ENCODE assay signal across 22 cellular contexts in genomic region chr14:97280526-97280925, GRCh38.
"Had no signal": no experiment of that assay in that cellular context is flagged by ENCODE, and none has a peak within 500 bp of the region (broad histone marks: within the 10 kb centered on the region; RNA-seq: fewer than 3 reads in every experiment).

No MANE protein-coding gene starts in this region.

- H2AFZ ChIP-seq: neural progenitor cell had no signal

- DNase-seq: activated CD4-positive, alpha-beta T cell treated with anti-CD3 and anti-CD28 coated beads for 1 hour; activated CD4-positive, alpha-beta T cell treated with anti-CD3 and anti-CD28 coated beads, Interleukin-2, amount 50 U/mL, for 4 hours; activated naive CD4-positive, alpha-beta T cell treated with Interleukin-2 at 50 U/mL for 16 hours; esophagus squamous epithelium; foreskin fibroblast; head of caudate nucleus; left colon; lower lobe of right lung; midbrain; psoas muscle; T-helper 1 cell; T1000; upper lobe of left lung had no signal

- H3K4me3 Mint-ChIP-seq: activated T-helper 17 cell treated with anti-CD3 and anti-CD28 coated beads, Interleukin-2, amount 50 U/mL, for 72 hours; neural progenitor cell; stimulated activated naive CD8-positive, alpha-beta T cell treated with anti-CD3 and anti-CD28 coated beads, Interleukin-15, Interleukin-2, amounts not matched to agents 100 ng/mL and 50 ng/mL, for 24 hours had no signal

- H3K9me3 ChIP-seq: ascending aorta, esophagus squamous epithelium, lower lobe of right lung, psoas muscle, suprapubic skin, upper lobe of left lung had no signal

- H3K27me3 ChIP-seq: ascending aorta, cardiac muscle cell, neural progenitor cell, upper lobe of left lung had no signal

- H3K9ac ChIP-seq: neural progenitor cell had no signal

- H3K27ac Mint-ChIP-seq: neural progenitor cell; stimulated activated naive CD8-positive, alpha-beta T cell treated with anti-CD3 and anti-CD28 coated beads, Interleukin-15, Interleukin-2, amounts not matched to agents 100 ng/mL and 50 ng/mL, for 24 hours had no signal

- H3K36me3 ChIP-seq: ascending aorta, cardiac muscle cell, esophagus squamous epithelium, lower lobe of right lung, neural progenitor cell, suprapubic skin, upper lobe of left lung had no signal

- FAIRE-seq: colon had no signal

- H3K9me3 Mint-ChIP-seq: activated T-helper 17 cell treated with anti-CD3 and anti-CD28 coated beads, Interleukin-2, amount 50 U/mL, for 72 hours; neural progenitor cell; stimulated activated naive CD8-positive, alpha-beta T cell treated with anti-CD3 and anti-CD28 coated beads, Interleukin-15, Interleukin-2, amounts not matched to agents 100 ng/mL and 50 ng/mL, for 24 hours had no signal

- ATAC-seq: activated T-helper 17 cell treated with anti-CD3 and anti-CD28 coated beads, Interleukin-2, amount 50 U/mL, for 72 hours; left colon; lower lobe of right lung; psoas muscle; sciatic nerve had no signal

- H3K4me1 ChIP-seq: ascending aorta, esophagus squamous epithelium, lower lobe of right lung, psoas muscle, suprapubic skin, upper lobe of left lung had no signal

- H3K4me2 ChIP-seq: neural progenitor cell had no signal

- H3K36me3 Mint-ChIP-seq: neural progenitor cell had no signal

- H3K4me3 ChIP-seq: ascending aorta, cardiac muscle cell, esophagus squamous epithelium, lower lobe of right lung, neural progenitor cell, psoas muscle, suprapubic skin, upper lobe of left lung had no signal

- H3K27ac ChIP-seq: ascending aorta, cardiac muscle cell, esophagus squamous epithelium, lower lobe of right lung, neural progenitor cell, psoas muscle, suprapubic skin, upper lobe of left lung, VCaP had no signal
